Comparison of ENCODE assay signal across 8 cellular contexts in genomic region chr7:139340808-139341057, GRCh38. TPM values are rescaled to one million over a fixed set of nuclear protein-coding genes. Genes with fewer than 3 reads are reported as not detected.
DNase-seq lines count a peak whose midpoint lies in the region; ATAC-seq, FAIRE-seq and TF ChIP-seq lines count a peak whose summit lies in the region.

No MANE protein-coding gene starts in this region.

- peaks cover 16% of the 10 kb centered on the region for H3K79me2 ChIP-seq in ACC112 (ENCODE audit: control insufficient read depth, insufficient read depth, low read length, unreplicated experiment)

- H3K9ac ChIP-seq in adipocyte (ENCODE audit: low read length) = peak overlapping the region; percentile 100
- H3K9ac ChIP-seq in kidney (ENCODE audit: low read length in 2 of 2) = peak overlapping the region; percentile 99 to 100

- no peak for DNase-seq in HEK293T (ENCODE audit: extremely low spot score)
- DNase-seq in adipocyte (ENCODE audit: low read depth) = no peak
- DNase-seq in kidney = peak; percentile 92
- peak; percentile 51 for DNase-seq in thoracic aorta (ENCODE audit: low spot score)
- no peak for DNase-seq in NCI-H345 (lab: John Stamatoyannopoulos, UW)
- DNase-seq in putamen (ENCODE audit: low spot score) = no peak

- peak overlapping the region; percentile 82 for H3K4me3 ChIP-seq in ACC112 (ENCODE audit: low read depth, low read length)
- H3K4me3 ChIP-seq in adipocyte (ENCODE audit: low read length) = peak overlapping the region; percentile 99
- peak overlapping the region; percentile 78 to 92 for H3K4me3 ChIP-seq in kidney (ENCODE audit: low read length in 2 of 2)
- H3K4me3 ChIP-seq in thoracic aorta = peak overlapping the region; percentile 83

- peak overlapping the region; percentile 63 for H2AFZ ChIP-seq in ACC112 (ENCODE audit: low read length, unreplicated experiment)

- H3K27me3 ChIP-seq in ACC112 (ENCODE audit: insufficient read depth, low read length) (no peaks in the 10 kb centered on the region), adipocyte (replicated peaks; ENCODE audit: control insufficient read depth, insufficient read depth, low read length) (no peaks in the 10 kb centered on the region), thoracic aorta (replicated peaks; ENCODE audit: insufficient read depth) (no peaks in the 10 kb centered on the region)

- H3K27ac ChIP-seq in ACC112 (ENCODE audit: low read depth, low read length) (peak overlapping the region; percentile 92), kidney (ENCODE audit: low read depth in 2 of 2, low read length in 2 of 2) (peak overlapping the region; percentile 99 to 100), thoracic aorta (peak overlapping the region; percentile 97 to 100)

- peak; percentile 19 for ATAC-seq in thoracic aorta (ENCODE audit: insufficient number of reproducible peaks, low FRiP score, low read depth)
- no peak for ATAC-seq in GM18868 (IDR thresholded peaks at IDR 0.05; ENCODE audit: unreplicated experiment)

- peaks cover 2% of the 10 kb centered on the region for H3K9me3 ChIP-seq in adipocyte (ENCODE audit: control insufficient read depth, low read length)
- no peaks in the 10 kb centered on the region for H3K9me3 ChIP-seq in kidney (ENCODE audit: control insufficient read depth in 1 of 2, low read length in 2 of 2)
- no peaks in the 10 kb centered on the region for H3K9me3 ChIP-seq in thoracic aorta

- TF ChIP-seq CTCF in kidney (IDR thresholded peaks at IDR 0.05; ENCODE audit: borderline replicate concordance, extremely low read depth, insufficient read depth) (no peak), thoracic aorta (IDR thresholded peaks at IDR 0.05) (no peak)

- no peaks in the 10 kb centered on the region for H3K4me1 ChIP-seq in ACC112 (ENCODE audit: control insufficient read depth, insufficient read depth, low read length, unreplicated experiment)
- H3K4me1 ChIP-seq in adipocyte (ENCODE audit: control insufficient read depth, insufficient read depth, low read length) = peaks cover 10% of the 10 kb centered on the region
- peaks cover 4 to 8% of the 10 kb centered on the region in 2 donors for H3K4me1 ChIP-seq in kidney (ENCODE audit: control insufficient read depth in 1 of 2, insufficient read depth in 1 of 2, low read depth in 1 of 2, low read length in 2 of 2)
- H3K4me1 ChIP-seq in thoracic aorta (ENCODE audit: control insufficient read depth in 1 of 2, low read depth in 2 of 2) = peaks cover 6 to 14% of the 10 kb centered on the region in 2 donors

- POLR2A ChIA-PET in HEK293T (lab: Yijun Ruan, JAX) = interaction anchor here (0.7 to 1.3 kb wide), 3 partner anchors 20 to 109 kb away, joined by 3 to 7 read pairs (median 3); no protein-coding TSS in a partner anchor

- CTCF ChIA-PET in HEK293T (lab: Yijun Ruan, JAX) = interaction anchor here (0.7 to 1.4 kb wide), 3 partner anchors 19 to 238 kb away, joined by 3 to 4 read pairs (median 4); partner anchors contain the start of gene LUC7L2

- intact Hi-C loops in kidney (cut with DNase I) = no loop called here

- FAIRE-seq in kidney (lab: Jason Lieb, UNC) = no peak

- H3K36me3 ChIP-seq in ACC112 (ENCODE audit: insufficient read depth, low read length) (no peaks in the 10 kb centered on the region), adipocyte (ENCODE audit: control insufficient read depth, insufficient read depth, low read length, severe bottlenecking) (peaks cover 5% of the 10 kb centered on the region), kidney (ENCODE audit: control insufficient read depth in 1 of 2, insufficient read depth in 2 of 2, low read length in 2 of 2) (no peaks in the 10 kb centered on the region), thoracic aorta (no peaks in the 10 kb centered on the region)

TF ChIP-seq in HEK293T, 16 proteins besides CTCF, POLR2A, EP300 and RAD21:
- TF ChIP-seq ZNF384 (IDR thresholded peaks at IDR 0.05) (peak; percentile 74; the same call in 1 of the 2 replicates), TARDBP (IDR thresholded peaks at IDR 0.05) (peak; percentile 0; the same call in 1 of the 2 replicates), PKNOX1 (IDR thresholded peaks at IDR 0.05) (peak; percentile 64), NFRKB (IDR thresholded peaks at IDR 0.05) (no peak), FOXK2 (IDR thresholded peaks at IDR 0.05) (no peak)
TF ChIP-seq in HEK293T: peak in this region for 3.

RNA-seq across cellular contexts. Expression of gene FMC1, which starts 0.4 kb away (rescaled TPM):
- 23.0 TPM for total RNA-seq in kidney
- polyA plus RNA-seq in kidney (ENCODE audit: insufficient read depth, low read depth, low replicate concordance) = 109 TPM
- total RNA-seq in thoracic aorta = 10 to 100 TPM in 1 of 2 donors, 1 to 10 TPM in 1; 7.9 to 11.4 TPM

RNA-seq across cellular contexts. Expression of gene LUC7L2, which starts 19.0 kb away (rescaled TPM):
- total RNA-seq in kidney (97.9 TPM), thoracic aorta (100 to 1,000 TPM in 1 of 2 donors, 10 to 100 TPM in 1; 73.4 to 137 TPM)
- 33.0 TPM for polyA plus RNA-seq in kidney (ENCODE audit: insufficient read depth, low read depth, low replicate concordance)

Comparison
In these comparisons a context has a peak if more than half of its experiments do, and no peak if none do; other contexts are left out.
1. DNase-seq: peak in kidney (single experiment) and thoracic aorta (single experiment); none in HEK293T (single experiment), adipocyte (single experiment), NCI-H345 (single experiment) and putamen (single experiment).
2. Peak in every context shown above with its lines, with median percentiles within 50 percentile points of each other: H3K27ac ChIP-seq and H3K4me3 ChIP-seq.